Comparison of ENCODE assay signal across 9 cellular contexts in genomic region chr6:12504325-12504966, GRCh38.
DNase-seq lines count a peak whose midpoint lies in the region; ATAC-seq and TF ChIP-seq lines count a peak whose summit lies in the region.
"Had no signal": no experiment of that assay in that cellular context is flagged by ENCODE, and none has a peak within 500 bp of the region (broad histone marks: within the 10 kb centered on the region; RNA-seq: fewer than 3 reads in every experiment).

No MANE protein-coding gene starts in this region.

- H3K4me3 Mint-ChIP-seq in activated T-helper 1 cell treated with anti-CD3 and anti-CD28 coated beads, Interleukin-12 subunit alpha, Interleukin-12 subunit beta, Interleukin-2, Interleukin-4 antibody, amounts not matched to agents 30 ng/mL and 10 ng/mL and 1 ng/mL, durations not matched to agents 14 hours and 24 hours and 36 hours = no peak overlapping the region

- CTCF ChIA-PET in AG04449 (lab: Yijun Ruan, JAX) = interaction anchor here (0.8 to 2.6 kb wide), 9 partner anchors 9 to 215 kb away, joined by 3 to 9 read pairs (median 3); no protein-coding TSS in a partner anchor

- H3K27ac Mint-ChIP-seq in activated T-helper 1 cell treated with anti-CD3 and anti-CD28 coated beads, Interleukin-12 subunit alpha, Interleukin-12 subunit beta, Interleukin-2, Interleukin-4 antibody, amounts not matched to agents 30 ng/mL and 10 ng/mL and 1 ng/mL, durations not matched to agents 14 hours and 24 hours and 36 hours = no peak overlapping the region
- H3K27ac Mint-ChIP-seq: activated naive CD4-positive, alpha-beta T cell treated with anti-CD3 and anti-CD28 coated beads, Interleukin-2, amount 50 U/mL, for 72 hours had no signal

- TF ChIP-seq POLR2A in NB4 (IDR thresholded peaks at IDR 0.05; ENCODE audit: extremely low read depth, insufficient read length) = no peak

- no peak for DNase-seq in AG04449 (ENCODE audit: low read depth, low spot score)
- peak; percentile 42 for DNase-seq in NB4 (ENCODE audit: low read depth)
- peak in 1 of 2 donors; percentile 45 for DNase-seq in foreskin fibroblast
- DNase-seq in activated T-helper 1 cell treated with anti-CD3 and anti-CD28 coated beads, Interleukin-12 subunit alpha, Interleukin-12 subunit beta, Interleukin-2, Interleukin-4 antibody, amounts not matched to agents 30 ng/mL and 10 ng/mL and 1 ng/mL, durations not matched to agents 14 hours and 24 hours and 36 hours (ENCODE audit: low spot score) = no peak
- DNase-seq in activated T-cell treated with anti-CD3 and anti-CD28 coated beads, Interleukin-2, amount 50 U/mL, for 1 hour = no peak
- DNase-seq in stimulated activated naive CD4-positive, alpha-beta T cell (lab: John Stamatoyannopoulos, UW) = no peak
- DNase-seq in NCI-H2227 treated with DMSO at 0.1 percent for 48 hours (lab: John Stamatoyannopoulos, UW) = no peak

- POLR2A ChIA-PET in AG04449 (lab: Yijun Ruan, JAX) = no interaction called here

- TF ChIP-seq CTCF in AG04449 (IDR thresholded peaks at IDR 0.05; ENCODE audit: insufficient read depth, low read length, missing control alignments) = peak; percentile 37
- TF ChIP-seq CTCF in NB4 (IDR thresholded peaks at IDR 0.05; ENCODE audit: low read depth, low read length) = peak; percentile 69
- TF ChIP-seq CTCF in foreskin fibroblast (IDR thresholded peaks at IDR 0.05; ENCODE audit: low read depth, low read length) = peak; percentile 40

- peak; percentile 68 for ATAC-seq in GM18909 (IDR thresholded peaks at IDR 0.05; ENCODE audit: poor library complexity, unreplicated experiment)

- H3K4me3 ChIP-seq in AG04449 (ENCODE audit: low read depth, low read length) = no peak overlapping the region
- no peak overlapping the region for H3K4me3 ChIP-seq in NB4 (ENCODE audit: low read depth, low read length)
- no peak overlapping the region for H3K4me3 ChIP-seq in foreskin fibroblast (ENCODE audit: low read depth in 1 of 2, low read length in 2 of 2)

- no peaks in the 10 kb centered on the region for H3K4me1 Mint-ChIP-seq in activated T-helper 1 cell treated with anti-CD3 and anti-CD28 coated beads, Interleukin-12 subunit alpha, Interleukin-12 subunit beta, Interleukin-2, Interleukin-4 antibody, amounts not matched to agents 30 ng/mL and 10 ng/mL and 1 ng/mL, durations not matched to agents 14 hours and 24 hours and 36 hours (ENCODE audit: low read depth)

- H3K36me3 Mint-ChIP-seq in activated T-helper 1 cell treated with anti-CD3 and anti-CD28 coated beads, Interleukin-12 subunit alpha, Interleukin-12 subunit beta, Interleukin-2, Interleukin-4 antibody, amounts not matched to agents 30 ng/mL and 10 ng/mL and 1 ng/mL, durations not matched to agents 14 hours and 24 hours and 36 hours (ENCODE audit: low read depth) = no peaks in the 10 kb centered on the region
- H3K36me3 Mint-ChIP-seq: activated naive CD4-positive, alpha-beta T cell treated with anti-CD3 and anti-CD28 coated beads, Interleukin-2, amount 50 U/mL, for 72 hours had no signal

- H3K9me3 Mint-ChIP-seq in activated T-helper 1 cell treated with anti-CD3 and anti-CD28 coated beads, Interleukin-12 subunit alpha, Interleukin-12 subunit beta, Interleukin-2, Interleukin-4 antibody, amounts not matched to agents 30 ng/mL and 10 ng/mL and 1 ng/mL, durations not matched to agents 14 hours and 24 hours and 36 hours = no peaks in the 10 kb centered on the region

- H3K27me3 Mint-ChIP-seq in activated T-helper 1 cell treated with anti-CD3 and anti-CD28 coated beads, Interleukin-12 subunit alpha, Interleukin-12 subunit beta, Interleukin-2, Interleukin-4 antibody, amounts not matched to agents 30 ng/mL and 10 ng/mL and 1 ng/mL, durations not matched to agents 14 hours and 24 hours and 36 hours (ENCODE audit: insufficient read depth) = no peaks in the 10 kb centered on the region

- intact Hi-C loops in activated T-helper 1 cell treated with anti-CD3 and anti-CD28 coated beads, Interleukin-12 subunit alpha, Interleukin-12 subunit beta, Interleukin-2, Interleukin-4 antibody, amounts not matched to agents 30 ng/mL and 10 ng/mL and 1 ng/mL, durations not matched to agents 14 hours and 24 hours and 36 hours (cut with micrococcal nuclease) = loop anchor here (1.0 to 10.0 kb wide), 2 partner anchors 849 to 920 kb away; no protein-coding TSS in a partner anchor
